20 cellular contexts compared by ENCODE assay signal in genomic region chr5:77683171-77683732, GRCh38. TPM values are rescaled to one million over a fixed set of nuclear protein-coding genes. Genes with fewer than 3 reads are reported as not detected.
"Had no signal": no experiment of that assay in that cellular context is flagged by ENCODE, and none has a peak within 500 bp of the region (broad histone marks: within the 10 kb centered on the region; RNA-seq: fewer than 3 reads in every experiment).

No MANE protein-coding gene starts in this region.

- H3K9me3 Mint-ChIP-seq: activated T-cell treated with anti-CD3 and anti-CD28 coated beads, Interleukin-2, amount 50 U/mL, for 24 hours; natural killer cell treated with Interleukin-12 subunit alpha and Interleukin-12 subunit beta and Interleukin-15 and Interleukin-18, amount 100 ng/mL, for 72 hours had no signal

- H3K4me3 ChIP-seq: ascending aorta, cardiac muscle cell, mucosa of descending colon, prostate gland, right lobe of liver, thoracic aorta had no signal

- H3K4me1 ChIP-seq: ascending aorta, prostate gland, right lobe of liver had no signal

- H3K36me3 Mint-ChIP-seq: natural killer cell treated with Interleukin-12 subunit alpha and Interleukin-12 subunit beta and Interleukin-15 and Interleukin-18, amount 100 ng/mL, for 72 hours had no signal

- H3K27ac Mint-ChIP-seq: activated naive CD8-positive, alpha-beta T cell; activated T-cell treated with anti-CD3 and anti-CD28 coated beads, Interleukin-2, amount 50 U/mL, for 24 hours; natural killer cell treated with Interleukin-12 subunit alpha and Interleukin-12 subunit beta and Interleukin-15 and Interleukin-18, amount 100 ng/mL, for 72 hours had no signal

- H3K36me3 ChIP-seq: prostate gland, thoracic aorta had no signal

- H3K9me3 ChIP-seq: ascending aorta, mucosa of descending colon, prostate gland, right lobe of liver, thoracic aorta had no signal

- H3K4me3 Mint-ChIP-seq: activated naive CD8-positive, alpha-beta T cell; activated T-cell treated with anti-CD3 and anti-CD28 coated beads, Interleukin-2, amount 50 U/mL, for 24 hours; natural killer cell treated with Interleukin-12 subunit alpha and Interleukin-12 subunit beta and Interleukin-15 and Interleukin-18, amount 100 ng/mL, for 72 hours had no signal

- H3K27ac ChIP-seq: ascending aorta, cardiac muscle cell, prostate gland, right lobe of liver, thoracic aorta had no signal

- H3K27me3 Mint-ChIP-seq: activated naive CD8-positive, alpha-beta T cell had no signal

- ATAC-seq: activated CD4-positive, CD25-positive, alpha-beta regulatory T cell treated with anti-CD3 and anti-CD28 coated beads, Interleukin-2, amount 50 U/mL, for 24 hours; left cardiac atrium; mucosa of descending colon; natural killer cell treated with Interleukin-12 subunit alpha and Interleukin-12 subunit beta and Interleukin-15 and Interleukin-18, amount 100 ng/mL, for 72 hours; right lobe of liver had no signal

- DNase-seq: activated effector memory CD4-positive, alpha-beta T cell treated with anti-CD3 and anti-CD28 coated beads, Interleukin-2, amount 50 U/mL, for 16 hours; activated T-cell treated with anti-CD3 and anti-CD28 coated beads, Interleukin-2, amount 50 U/mL, for 24 hours; left cardiac atrium; mucosa of descending colon; nucleus accumbens; right lobe of liver; stimulated activated CD4-positive, alpha-beta T cell treated with anti-CD3 and anti-CD28 coated beads, Interleukin-12 subunit alpha, Interleukin-12 subunit beta, amount 100 ng/mL, for 4 hours; stimulated activated naive CD4-positive, alpha-beta T cell; T-helper 2 cell had no signal

- H3K27me3 ChIP-seq: ascending aorta, cardiac muscle cell, right lobe of liver had no signal

RNA-seq across cellular contexts. Expression of gene OTP, which starts 44.7 kb away (rescaled TPM):
- total RNA-seq: ascending aorta; cardiac muscle cell; fibroblast of lung; glomerular endothelial cell; left cardiac atrium; lung microvascular endothelial cell; mucosa of descending colon; natural killer cell treated with Interleukin-12 subunit alpha and Interleukin-12 subunit beta and Interleukin-15 and Interleukin-18, amount 100 ng/mL, for 72 hours; prostate gland; right lobe of liver; thoracic aorta; ureter had no signal
- polyA plus RNA-seq: cardiac muscle cell, fibroblast of lung had no signal
